In genomic region chr16:86791287-86792074, GRCh38 we compare ENCODE assay signal across 18 cellular contexts.
DNase-seq lines count a peak whose midpoint lies in the region; ATAC-seq, FAIRE-seq and TF ChIP-seq lines count a peak whose summit lies in the region.
"Had no signal": no experiment of that assay in that cellular context is flagged by ENCODE, and none has a peak within 500 bp of the region (broad histone marks: within the 10 kb centered on the region; RNA-seq: fewer than 3 reads in every experiment).

No MANE protein-coding gene starts in this region.

- peaks cover 8% of the 10 kb centered on the region for H3K27me3 ChIP-seq in bronchial epithelial cell (ENCODE audit: control insufficient read depth, insufficient read depth, low read length)

- peak; percentile 7 for FAIRE-seq in bronchial epithelial cell (lab: Jason Lieb, UNC)

- peak; percentile 17 for DNase-seq in NCI-H460 (ENCODE audit: extremely low read depth, low read depth)
- no peak for DNase-seq in bronchial epithelial cell (ENCODE audit: low read depth)
- DNase-seq in left kidney (ENCODE audit: low read depth, low spot score): peak; percentile 57
- DNase-seq in central memory CD4-positive, alpha-beta T cell: no peak
- DNase-seq in NCI-H2107 treated with DMSO at 0.1 percent for 48 hours (lab: John Stamatoyannopoulos, UW; ENCODE audit: unreplicated experiment): no peak
- DNase-seq: AML-193, DMS79 treated with DMSO at 0.1 percent for 48 hours, KBM-7, NCI-H1105, NCI-H2081, NCI-H446 treated with DMSO at 0.1 percent for 48 hours, OCI-M1, RPMI8226, SHP77 treated with DMSO at 0.1 percent for 48 hours had no signal

- ATAC-seq in HG02970 (IDR thresholded peaks at IDR 0.05; ENCODE audit: low FRiP score, unreplicated experiment) (no peak), GM21381 (IDR thresholded peaks at IDR 0.05; ENCODE audit: unreplicated experiment) (no peak)
- ATAC-seq: SK-N-SH treated with all-trans-retinoic acid at 6 μM for 48 hours had no signal

- TF ChIP-seq CTCF in bronchial epithelial cell (IDR thresholded peaks at IDR 0.05; ENCODE audit: insufficient read depth, low read length, severe bottlenecking): no peak

- H3K36me3 ChIP-seq in bronchial epithelial cell (ENCODE audit: control insufficient read depth, insufficient read depth, low read length): no peaks in the 10 kb centered on the region
- H3K36me3 ChIP-seq: HAP-1 had no signal

- no peak overlapping the region for H3K4me3 ChIP-seq in bronchial epithelial cell (ENCODE audit: low read depth, low read length)
- H3K4me3 ChIP-seq: HAP-1 had no signal

Comparison
In these comparisons a context has a peak if more than half of its experiments do, and no peak if none do; other contexts are left out.
1. DNase-seq: peak in NCI-H460 (single experiment) and left kidney (single experiment); none in bronchial epithelial cell (single experiment), central memory CD4-positive, alpha-beta T cell (single experiment) and NCI-H2107 treated with DMSO at 0.1 percent for 48 hours (single experiment).